ENCODE assay signal across 8 cellular contexts in the genomic region with DNA sequence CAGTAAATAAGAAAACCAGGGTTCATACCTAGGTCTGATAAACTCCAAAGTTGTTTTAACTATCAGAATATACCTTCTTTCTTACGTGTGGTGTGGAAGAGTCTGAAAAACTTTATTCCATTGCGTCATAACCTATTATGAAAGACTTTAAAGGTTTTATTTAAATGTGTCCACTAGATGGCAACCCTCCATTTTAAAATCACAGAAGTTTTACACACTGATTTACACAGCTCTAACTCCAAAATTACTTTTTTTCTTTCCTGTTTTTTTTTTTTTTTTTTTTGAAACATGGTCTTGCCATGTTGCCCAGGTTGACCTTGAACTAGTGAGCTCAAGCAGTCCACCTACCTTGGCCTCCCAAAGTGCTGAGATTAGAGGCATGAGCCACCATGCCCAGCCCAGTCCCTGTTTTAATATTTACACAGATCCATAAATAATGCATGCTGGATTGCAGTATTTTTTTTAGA. TPM values are rescaled to one million over a fixed set of nuclear protein-coding genes. Genes with fewer than 3 reads are reported as not detected.
DNase-seq lines count a peak whose midpoint lies in the region; ATAC-seq and TF ChIP-seq lines count a peak whose summit lies in the region.

No MANE protein-coding gene starts in this region.

- H3K36me3 ChIP-seq in CD8-positive, alpha-beta T cell (ENCODE audit: insufficient read depth, low read length) = no peaks in the 10 kb centered on the region
- H3K36me3 ChIP-seq in colonic mucosa = no peaks in the 10 kb centered on the region

- H3K4me1 Mint-ChIP-seq in CD8-positive, alpha-beta T cell (ENCODE audit: low read depth) = peaks cover 7% of the 10 kb centered on the region
- H3K4me1 Mint-ChIP-seq in type B pancreatic cell (ENCODE audit: unreplicated experiment) = no peaks in the 10 kb centered on the region

- H3K4me1 ChIP-seq in CD8-positive, alpha-beta T cell (ENCODE audit: insufficient read depth, low read length) = no peaks in the 10 kb centered on the region
- H3K4me1 ChIP-seq in colonic mucosa = no peaks in the 10 kb centered on the region

- no peak overlapping the region for H3K4me3 Mint-ChIP-seq in CD8-positive, alpha-beta T cell
- H3K4me3 Mint-ChIP-seq in type B pancreatic cell = no peak overlapping the region

- intact Hi-C loops in CD8-positive, alpha-beta T cell (cut with DNase I, micrococcal nuclease) = loop anchor here (1.0 to 10.0 kb wide), 6 partner anchors 60 to 527 kb away; a partner anchor contains a TSS
- intact Hi-C loops in colonic mucosa (cut with DNase I) = loop anchor here (2.0 kb wide), 1 partner anchor 161 kb away; no protein-coding TSS in a partner anchor

- no peak overlapping the region for H3K4me3 ChIP-seq in CD8-positive, alpha-beta T cell (ENCODE audit: low read depth, low read length)
- H3K4me3 ChIP-seq in HL-60 (replicated peaks; ENCODE audit: insufficient read depth, low read length) (no peak overlapping the region), colonic mucosa (no peak overlapping the region)

- peak overlapping the region; percentile 87 for H3K27ac Mint-ChIP-seq in CD8-positive, alpha-beta T cell
- peak overlapping the region; percentile 48 for H3K27ac Mint-ChIP-seq in type B pancreatic cell

- no peaks in the 10 kb centered on the region for H3K27me3 Mint-ChIP-seq in CD8-positive, alpha-beta T cell (ENCODE audit: low read depth)
- no peaks in the 10 kb centered on the region for H3K27me3 Mint-ChIP-seq in type B pancreatic cell

- POLR2A ChIA-PET in CD8-positive, alpha-beta T cell (lab: Charles Lee) = interaction anchor here (0.6 to 1.7 kb wide), 4 partner anchors 61 to 194 kb away, joined by 3 to 6 read pairs (median 5); a partner anchor contains a TSS

- no peaks in the 10 kb centered on the region for H3K27me3 ChIP-seq in CD8-positive, alpha-beta T cell (ENCODE audit: insufficient read depth, low read length)
- no peaks in the 10 kb centered on the region for H3K27me3 ChIP-seq in HL-60 (ENCODE audit: insufficient read depth, poor library complexity, severe bottlenecking)
- H3K27me3 ChIP-seq in colonic mucosa = no peaks in the 10 kb centered on the region

- H3K36me3 Mint-ChIP-seq in CD8-positive, alpha-beta T cell = peaks cover 3% of the 10 kb centered on the region
- H3K36me3 Mint-ChIP-seq in type B pancreatic cell = no peaks in the 10 kb centered on the region

- H3K9me3 Mint-ChIP-seq in CD8-positive, alpha-beta T cell = no peaks in the 10 kb centered on the region
- H3K9me3 Mint-ChIP-seq in type B pancreatic cell = no peaks in the 10 kb centered on the region

- H3K27ac ChIP-seq in CD8-positive, alpha-beta T cell (ENCODE audit: low read depth, low read length) = peak overlapping the region; percentile 6
- H3K27ac ChIP-seq in HL-60 (replicated peaks) (no peak overlapping the region), colonic mucosa (no peak overlapping the region)

- no peak for DNase-seq in CD8-positive, alpha-beta T cell
- peak; percentile 7 to 42 for DNase-seq in HL-60 (ENCODE audit: low read depth in 1 of 2, low spot score in 1 of 2)
- peak; percentile 85 for DNase-seq in OCI-M1 (lab: John Stamatoyannopoulos, UW)
- DNase-seq in colonic mucosa = no peak
- peak; percentile 82 to 89 for DNase-seq in lung microvascular endothelial cell (ENCODE audit: low read depth in 2 of 2)
- no peak for DNase-seq in type B pancreatic cell (ENCODE audit: extremely low spot score, unreplicated experiment)

- H3K9ac ChIP-seq in colonic mucosa (ENCODE audit: low read depth in 2 of 2, low read length in 2 of 2) = no peak overlapping the region

- TF ChIP-seq CTCF in CD8-positive, alpha-beta T cell (IDR thresholded peaks at IDR 0.05) = peak; percentile 67
- TF ChIP-seq CTCF in HL-60 (IDR thresholded peaks at IDR 0.05; ENCODE audit: insufficient read depth, low read length) (no peak), colonic mucosa (IDR thresholded peaks at IDR 0.05) (peak; percentile 45), type B pancreatic cell (conservative IDR thresholded peaks at IDR 0.05) (peak; percentile 79)

- CTCF ChIA-PET in CD8-positive, alpha-beta T cell (lab: Charles Lee) = interaction anchor here (1.0 to 5.7 kb wide), 13 partner anchors 9 to 525 kb away, joined by 3 to 97 read pairs (median 4); a partner anchor contains a TSS

- no peaks in the 10 kb centered on the region for H3K9me3 ChIP-seq in CD8-positive, alpha-beta T cell (ENCODE audit: low read length)
- H3K9me3 ChIP-seq in colonic mucosa = no peaks in the 10 kb centered on the region

- ATAC-seq in CD8-positive, alpha-beta T cell = peak; percentile 92
- ATAC-seq in HG03565 (IDR thresholded peaks at IDR 0.05; ENCODE audit: unreplicated experiment) = no peak
- no peak for ATAC-seq in GM19397 (IDR thresholded peaks at IDR 0.05; ENCODE audit: unreplicated experiment)

RNA-seq across cellular contexts. Expression of a gene that starts 17.3 kb away (rescaled TPM):
- total RNA-seq in CD8-positive, alpha-beta T cell = not detected
- total RNA-seq in colonic mucosa (not detected), lung microvascular endothelial cell (not detected in 2 replicates), type B pancreatic cell (ENCODE audit: low replicate concordance) (0.45 TPM in 1 of 2 replicates, not detected in the other)

Comparison
In these comparisons a context has a peak if more than half of its experiments do, and no peak if none do; other contexts are left out.
1. DNase-seq: peak in HL-60 (2 of 2), OCI-M1 (single experiment) and lung microvascular endothelial cell (2 of 2); none in CD8-positive, alpha-beta T cell (0 of 7), colonic mucosa (single experiment) and type B pancreatic cell (single experiment).